Comparison of ENCODE assay signal across 28 cellular contexts in genomic region chr1:18654599-18654998, GRCh38. TPM values are rescaled to one million over a fixed set of nuclear protein-coding genes. Genes with fewer than 3 reads are reported as not detected.
"Had no signal": no experiment of that assay in that cellular context is flagged by ENCODE, and none has a peak within 500 bp of the region (broad histone marks: within the 10 kb centered on the region; RNA-seq: fewer than 3 reads in every experiment).

No MANE protein-coding gene starts in this region.

- H3K9me3 Mint-ChIP-seq: memory B cell; natural killer cell treated with Interleukin-12 subunit alpha and Interleukin-12 subunit beta and Interleukin-15 and Interleukin-18, amount 100 ng/mL, for 72 hours; neural crest cell; stimulated activated naive CD8-positive, alpha-beta T cell treated with anti-CD3 and anti-CD28 coated beads, Interleukin-15, amount 100 ng/mL, for 72 hours; type B pancreatic cell had no signal

- H3K4me3 ChIP-seq: dorsolateral prefrontal cortex, gastrocnemius medialis, lung, prostate gland, right atrium auricular region, sigmoid colon, suprapubic skin, tibial artery had no signal

- H3K27ac ChIP-seq: dorsolateral prefrontal cortex, epithelial cell of prostate, gastrocnemius medialis, parathyroid adenoma, prostate gland, right atrium auricular region, sigmoid colon, suprapubic skin, tibial artery had no signal

- H3K27ac Mint-ChIP-seq: memory B cell; natural killer cell treated with Interleukin-12 subunit alpha and Interleukin-12 subunit beta and Interleukin-15 and Interleukin-18, amount 100 ng/mL, for 72 hours; stimulated activated naive CD8-positive, alpha-beta T cell treated with anti-CD3 and anti-CD28 coated beads, Interleukin-15, amount 100 ng/mL, for 72 hours; type B pancreatic cell had no signal

- DNase-seq: dorsolateral prefrontal cortex; effector CD4-positive, alpha-beta T cell; foreskin fibroblast; gastrocnemius medialis; head of caudate nucleus; sigmoid colon; stimulated activated CD4-positive, alpha-beta T cell treated with anti-CD3 and anti-CD28 coated beads, Interleukin-2, amount 100 ng/mL, for 48 hours; stimulated activated naive CD4-positive, alpha-beta T cell; stimulated activated naive CD8-positive, alpha-beta T cell treated with anti-CD3 and anti-CD28 coated beads, Interleukin-15, amount 100 ng/mL, for 72 hours; tibial artery had no signal

- H3K9ac ChIP-seq: parathyroid adenoma had no signal

- ATAC-seq: esophagus mucosa; gastrocnemius medialis; natural killer cell treated with Interleukin-12 subunit alpha and Interleukin-12 subunit beta and Interleukin-15 and Interleukin-18, amount 100 ng/mL, for 72 hours; stimulated activated naive CD8-positive, alpha-beta T cell treated with anti-CD3 and anti-CD28 coated beads, Interleukin-15, amount 100 ng/mL, for 72 hours had no signal

- H3K4me3 Mint-ChIP-seq: memory B cell; natural killer cell treated with Interleukin-12 subunit alpha and Interleukin-12 subunit beta and Interleukin-15 and Interleukin-18, amount 100 ng/mL, for 72 hours; stimulated activated naive CD8-positive, alpha-beta T cell treated with anti-CD3 and anti-CD28 coated beads, Interleukin-15, amount 100 ng/mL, for 72 hours; type B pancreatic cell had no signal

- H3K79me2 ChIP-seq: parathyroid adenoma had no signal

- H2AFZ ChIP-seq: parathyroid adenoma had no signal

- FAIRE-seq: colon, keratinocyte had no signal

- H3K9me3 ChIP-seq: gastrocnemius medialis, prostate gland, right atrium auricular region, sigmoid colon, suprapubic skin, tibial artery had no signal

- H3K4me1 Mint-ChIP-seq: memory B cell had no signal

- H3K36me3 ChIP-seq: gastrocnemius medialis, prostate gland, right atrium auricular region, sigmoid colon, suprapubic skin, tibial artery had no signal

- H3K4me1 ChIP-seq: gastrocnemius medialis, parathyroid adenoma, prostate gland, right atrium auricular region, sigmoid colon, suprapubic skin, tibial artery had no signal

- H3K36me3 Mint-ChIP-seq: memory B cell; natural killer cell treated with Interleukin-12 subunit alpha and Interleukin-12 subunit beta and Interleukin-15 and Interleukin-18, amount 100 ng/mL, for 72 hours had no signal

RNA-seq across cellular contexts. Expression of gene PAX7, which starts 24.0 kb away (rescaled TPM):
- total RNA-seq: esophagus mucosa; glomerular endothelial cell; liver; mononuclear cell; natural killer cell treated with Interleukin-12 subunit alpha and Interleukin-12 subunit beta and Interleukin-15 and Interleukin-18, amount 100 ng/mL, for 72 hours; osteoblast; right atrium auricular region; sigmoid colon had no signal
- polyA plus RNA-seq: keratinocyte, liver, lung, sigmoid colon, urinary bladder had no signal
